ENCODE assay signal across 21 cellular contexts in the genomic region with DNA sequence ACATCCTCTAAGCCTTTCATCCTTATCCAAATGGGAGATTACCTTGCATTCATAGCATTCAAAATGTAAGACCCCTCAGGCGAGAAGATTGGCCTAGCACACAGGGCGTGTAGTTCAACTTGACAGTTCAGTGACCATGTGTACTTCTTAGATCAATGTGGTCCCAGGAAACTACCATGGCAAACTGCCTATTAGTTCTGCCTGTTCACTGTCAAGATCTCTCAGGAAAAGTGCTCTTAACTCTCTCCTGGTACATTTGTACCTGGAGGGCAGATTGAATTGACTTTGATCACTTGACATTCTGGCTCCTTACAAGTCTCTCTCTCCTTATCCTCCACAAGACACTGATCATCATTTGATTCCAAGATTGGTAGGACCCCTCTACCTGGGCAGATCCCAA.
"Had no signal": no experiment of that assay in that cellular context is flagged by ENCODE, and none has a peak within 500 bp of the region (broad histone marks: within the 10 kb centered on the region; RNA-seq: fewer than 3 reads in every experiment).

No MANE protein-coding gene starts in this region.

- H3K36me3 ChIP-seq: cardiac muscle cell, left ventricle myocardium inferior, pancreas, prostate gland, spleen, upper lobe of left lung had no signal

- H3K4me1 ChIP-seq: pancreas, prostate gland, testis had no signal

- H3K27me3 ChIP-seq: body of pancreas, cardiac muscle cell, pancreas, spleen, testis, upper lobe of left lung had no signal

- H3K27ac ChIP-seq: body of pancreas, cardiac muscle cell, coronary artery, left ventricle myocardium inferior, pancreas, prostate gland, spleen, testis, upper lobe of left lung had no signal

- ATAC-seq: activated naive CD4-positive, alpha-beta T cell treated with anti-CD3 and anti-CD28 coated beads, Interleukin-2, amount 50 U/mL, for 72 hours; activated T-helper 17 cell treated with anti-CD3 and anti-CD28 coated beads, Interleukin-2, amount 50 U/mL, for 72 hours; body of pancreas; effector memory CD8-positive, alpha-beta T cell had no signal

- H3K9me3 ChIP-seq: body of pancreas, left ventricle myocardium inferior, pancreas, prostate gland, spleen, testis, upper lobe of left lung had no signal

- DNase-seq: activated CD4-positive, alpha-beta memory T cell treated with anti-CD3 and anti-CD28 coated beads for 36 hours; activated CD4-positive, alpha-beta T cell treated with anti-CD3 and anti-CD28 coated beads, Interleukin-2, amount 10 ng/mL, durations not matched to agents 24 days and 14 days; activated CD4-positive, CD25-positive, alpha-beta regulatory T cell treated with anti-CD3 and anti-CD28 coated beads, Interleukin-2, amount 50 U/mL, for 72 hours; activated CD8-positive, alpha-beta memory T cell treated with anti-CD3 and anti-CD28 coated beads, Interleukin-2, amount 50 U/mL, for 48 hours; activated T-cell treated with anti-CD3 and anti-CD28 coated beads, Interleukin-2, amount 50 U/mL, for 24 hours; effector memory CD8-positive, alpha-beta T cell; naive B cell; nephron progenitor cell; spleen; stimulated activated naive CD4-positive, alpha-beta T cell; T-helper 2 cell had no signal

- H3K4me3 ChIP-seq: body of pancreas, cardiac muscle cell, coronary artery, left ventricle myocardium inferior, pancreas, prostate gland, spleen, testis, upper lobe of left lung had no signal
